In genomic region chr4:6689506-6689960, GRCh38 we compare ENCODE assay signal across 1 cellular context.
TF ChIP-seq lines count a peak whose summit lies in the region.

No MANE protein-coding gene starts in this region.

TF ChIP-seq in liver, 16 proteins besides CTCF, POLR2A, EP300 and RAD21 (continued from another document):
- TF ChIP-seq RXRA (IDR thresholded peaks at IDR 0.05) (peak in 1 of 2 donors; percentile 50), YY1 (IDR thresholded peaks at IDR 0.05) (peak; percentile 43), EGR1 (IDR thresholded peaks at IDR 0.05; ENCODE audit: low read depth in 2 of 2) (no peak), TAF1 (conservative IDR thresholded peaks at IDR 0.05) (no peak), FOXA2 (IDR thresholded peaks at IDR 0.05) (no peak), SP1 (IDR thresholded peaks at IDR 0.05) (peak; percentile 35), FOXA1 (IDR thresholded peaks at IDR 0.05) (no peak), HNF4A (conservative IDR thresholded peaks at IDR 0.05) (peak in 1 of 2 donors; percentile 19)
- TF ChIP-seq, protein P1, sequence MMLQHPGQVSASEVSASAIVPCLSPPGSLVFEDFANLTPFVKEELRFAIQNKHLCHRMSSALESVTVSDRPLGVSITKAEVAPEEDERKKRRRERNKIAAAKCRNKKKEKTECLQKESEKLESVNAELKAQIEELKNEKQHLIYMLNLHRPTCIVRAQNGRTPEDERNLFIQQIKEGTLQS (IDR thresholded peaks at IDR 0.05): no peak
TF ChIP-seq in liver: peak in this region for 4.
